ENCODE assay signal across 19 cellular contexts in the genomic region with DNA sequence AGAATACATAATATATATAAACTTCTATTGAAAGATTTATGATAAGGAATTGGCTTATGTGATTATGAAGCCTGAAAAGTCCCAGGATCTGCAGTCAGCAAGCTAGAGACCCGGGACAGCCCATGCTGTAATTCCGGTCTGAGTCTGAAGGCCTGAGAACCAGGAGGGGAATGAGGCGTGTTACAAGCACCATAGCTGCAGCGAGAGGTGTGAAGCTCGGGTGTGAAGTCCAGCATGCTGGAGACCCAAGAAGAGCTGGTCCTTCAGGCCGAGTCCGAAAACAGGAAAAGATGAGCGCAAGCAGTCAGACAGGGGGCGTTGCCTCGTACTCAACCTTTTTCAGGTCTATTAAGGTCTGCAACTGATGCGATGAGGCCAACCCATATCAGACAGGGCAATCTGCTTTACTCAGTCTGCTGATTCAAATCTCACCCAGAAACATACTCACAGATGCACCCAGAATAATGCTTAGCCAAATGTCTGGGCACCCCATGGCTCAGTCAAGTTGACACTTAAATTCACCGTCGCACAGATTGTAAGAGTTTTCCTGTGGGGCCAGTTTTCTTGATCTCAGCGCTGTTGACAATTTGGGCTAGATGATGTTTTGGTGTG.
"Had no signal": no experiment of that assay in that cellular context is flagged by ENCODE, and none has a peak within 500 bp of the region (broad histone marks: within the 10 kb centered on the region; RNA-seq: fewer than 3 reads in every experiment).

No MANE protein-coding gene starts in this region.

- H3K27ac ChIP-seq: HL-60, RWPE1 had no signal

- H3K4me3 Mint-ChIP-seq: IgD-negative memory B cell had no signal

- DNase-seq: KBM-7, MV-4-11, NCI-H1048, NCI-H1105, NCI-H1417 treated with DMSO at 0.1 percent for 48 hours, NCI-H1694 treated with DMSO at 0.1 percent for 48 hours, NCI-H1930, NCI-H2081, NCI-H2107, NCI-H446, NCI-H510A, NCI-H524 treated with DMSO at 0.1 percent for 48 hours, NCI-H774, SHP77 had no signal

- ATAC-seq: Panc1, SK-N-SH treated with all-trans-retinoic acid at 6 μM for 48 hours had no signal

- H3K4me1 Mint-ChIP-seq: IgD-negative memory B cell had no signal

- H3K27ac Mint-ChIP-seq: IgD-negative memory B cell had no signal

- H3K36me3 Mint-ChIP-seq: IgD-negative memory B cell had no signal
